ENCODE assay signal across 9 cellular contexts in genomic region chr14:105448706-105449111, GRCh38. TPM values are rescaled to one million over a fixed set of nuclear protein-coding genes. Genes with fewer than 3 reads are reported as not detected.
DNase-seq lines count a peak whose midpoint lies in the region; ATAC-seq, FAIRE-seq and TF ChIP-seq lines count a peak whose summit lies in the region.
"Had no signal": no experiment of that assay in that cellular context is flagged by ENCODE, and none has a peak within 500 bp of the region (broad histone marks: within the 10 kb centered on the region; RNA-seq: fewer than 3 reads in every experiment).

No MANE protein-coding gene starts in this region.

- CTCF ChIA-PET in A549 (lab: Yijun Ruan, JAX), result interaction anchor here (0.6 to 2.7 kb wide), 24 partner anchors 8 to 84 kb away, joined by 3 to 29 read pairs (median 3); partner anchors contain the start of gene CRIP1

- DNase-seq in A549 (ENCODE audit: low read depth in 1 of 2, low spot score in 1 of 2) (peak; percentile 67 to 87), OCI-M1 (lab: John Stamatoyannopoulos, UW) (peak; percentile 54), fibroblast of villous mesenchyme (ENCODE audit: low read depth) (peak; percentile 50), occipital lobe (lab: John Stamatoyannopoulos, UW) (peak; percentile 29), substantia nigra (lab: John Stamatoyannopoulos, UW) (peak in 46 of 49 donors; percentile 11 to 82 (median 58))

- no peak overlapping the region for H3K27ac Mint-ChIP-seq in activated T-helper 17 cell treated with anti-CD3 and anti-CD28 coated beads, Interleukin-2, amount 50 U/mL, for 72 hours
- H3K27ac Mint-ChIP-seq: stimulated activated naive CD8-positive, alpha-beta T cell treated with anti-CD3 and anti-CD28 coated beads, Interleukin-15, Interleukin-2, amounts not matched to agents 100 ng/mL and 50 ng/mL, for 24 hours had no signal

- H3K4me1 ChIP-seq in A549, result 0 out of 3 replicates have a peak, but pooled peaks cover 6% of the 10 kb centered on the region

- POLR2A ChIA-PET in A549 (lab: Yijun Ruan, JAX), result interaction anchor here (1.9 kb wide), 1 partner anchor 32 kb away, joined by 5 read pairs; no protein-coding TSS in a partner anchor

- H3K4me3 Mint-ChIP-seq in activated T-helper 17 cell treated with anti-CD3 and anti-CD28 coated beads, Interleukin-2, amount 50 U/mL, for 72 hours, result no peak overlapping the region
- H3K4me3 Mint-ChIP-seq: stimulated activated naive CD8-positive, alpha-beta T cell treated with anti-CD3 and anti-CD28 coated beads, Interleukin-15, Interleukin-2, amounts not matched to agents 100 ng/mL and 50 ng/mL, for 24 hours had no signal

- peak; percentile 52 to 54 for TF ChIP-seq RAD21 in A549 (conservative IDR thresholded peaks at IDR 0.05 in 1 of 2, IDR thresholded peaks at IDR 0.05 in 1 of 2)

- no peak for FAIRE-seq in A549 (lab: Jason Lieb, UNC)

- peaks cover 22% of the 10 kb centered on the region for H3K36me3 Mint-ChIP-seq in activated T-helper 17 cell treated with anti-CD3 and anti-CD28 coated beads, Interleukin-2, amount 50 U/mL, for 72 hours (ENCODE audit: low read depth)

- ATAC-seq in A549 (peak; percentile 83 to 93), GM18867 (IDR thresholded peaks at IDR 0.05; ENCODE audit: unreplicated experiment) (peak; percentile 43), HG02973 (IDR thresholded peaks at IDR 0.05; ENCODE audit: unreplicated experiment) (no peak)
- peak; percentile 89 for ATAC-seq in activated T-helper 17 cell treated with anti-CD3 and anti-CD28 coated beads, Interleukin-2, amount 50 U/mL, for 72 hours (replicated peaks)

- no peaks in the 10 kb centered on the region for H3K9me3 ChIP-seq in A549

- no peak overlapping the region for H3K4me2 ChIP-seq in A549

- no peaks in the 10 kb centered on the region for H3K27me3 Mint-ChIP-seq in activated T-helper 17 cell treated with anti-CD3 and anti-CD28 coated beads, Interleukin-2, amount 50 U/mL, for 72 hours
- H3K27me3 Mint-ChIP-seq: stimulated activated naive CD8-positive, alpha-beta T cell treated with anti-CD3 and anti-CD28 coated beads, Interleukin-15, Interleukin-2, amounts not matched to agents 100 ng/mL and 50 ng/mL, for 24 hours had no signal

- H3K4me3 ChIP-seq in A549, result no peak overlapping the region
- no peak overlapping the region for H3K4me3 ChIP-seq in fibroblast of villous mesenchyme (ENCODE audit: low read depth, low read length)

- WGBS in A549 (ENCODE audit: missing lambda C conversion rate), result 71% methylated on average over 7 of the region's 16 CpGs

- H3K4me1 Mint-ChIP-seq in activated T-helper 17 cell treated with anti-CD3 and anti-CD28 coated beads, Interleukin-2, amount 50 U/mL, for 72 hours, result no peaks in the 10 kb centered on the region

- H3K9me3 Mint-ChIP-seq in activated T-helper 17 cell treated with anti-CD3 and anti-CD28 coated beads, Interleukin-2, amount 50 U/mL, for 72 hours, result no peaks in the 10 kb centered on the region
- H3K9me3 Mint-ChIP-seq: stimulated activated naive CD8-positive, alpha-beta T cell treated with anti-CD3 and anti-CD28 coated beads, Interleukin-15, Interleukin-2, amounts not matched to agents 100 ng/mL and 50 ng/mL, for 24 hours had no signal

- TF ChIP-seq CTCF in A549 (IDR thresholded peaks at IDR 0.05), result peak; percentile 67
- TF ChIP-seq CTCF in fibroblast of villous mesenchyme (IDR thresholded peaks at IDR 0.05; ENCODE audit: insufficient read depth, low read depth, low read length), result peak; percentile 87

- no peak for TF ChIP-seq EP300 in A549 (IDR thresholded peaks at IDR 0.05)

- H3K27ac ChIP-seq in A549 (peak overlapping the region in 1 of 2 experiments; percentile 29; a peak in 3 of 6 replicates), substantia nigra (ENCODE audit: low read depth, low read length, poor library complexity, severe bottlenecking) (peak overlapping the region; percentile 45)

- no peak for TF ChIP-seq POLR2A in A549 (IDR thresholded peaks at IDR 0.05; ENCODE audit: low read length)

TF ChIP-seq in A549, 52 proteins besides CTCF, POLR2A, EP300 and RAD21:
- TF ChIP-seq SMC3 (IDR thresholded peaks at IDR 0.05) (peak; percentile 71), GATA3 (IDR thresholded peaks at IDR 0.05; ENCODE audit: borderline replicate concordance) (0 out of 2 replicates have a peak, but pooled peaks have one; percentile 10), HOXB5 (CRISPR knock-in tag; IDR thresholded peaks at IDR 0.05) (no peak)
TF ChIP-seq in A549: peak in this region for 2.

RNA-seq across cellular contexts. Expression of gene CRIP2, which starts 25.9 kb away (rescaled TPM):
- polyA plus RNA-seq in A549 (2011; rRNA removed) (36.2 and 41.0 TPM in 2 replicates), A549 (2017; fragmentation: RNase III; extraction: RNeasy Plus Mini Kit Qiagen cat#74134 plus additional on column Dnase treatment) (55.6 to 68.4 TPM (median 67.3 TPM) in 3 replicates)
- 192 and 210 TPM in 2 replicates for polyA plus RNA-seq in A549 (2012; cell fraction: cytosol; rRNA removed)
- 220 and 295 TPM in 2 replicates for polyA plus RNA-seq in A549 (2012; cell fraction: nucleus; rRNA removed)
- 8.9 and 14.4 TPM in 2 replicates for polyA minus RNA-seq in A549 (2011; rRNA and poly(A)+ RNA removed)
- total RNA-seq in activated T-helper 17 cell treated with anti-CD3 and anti-CD28 coated beads, Interleukin-2, amount 50 U/mL, for 72 hours, result 1 to 10 TPM in 1 of 2 donors, under 1 TPM in 1; 0.97 to 2.2 TPM
- total RNA-seq in fibroblast of villous mesenchyme (8.6 and 18.0 TPM in 2 replicates), occipital lobe (70.2 TPM)

RNA-seq across cellular contexts. Expression of gene MTA1, which starts 29.1 kb away (rescaled TPM):
- polyA plus RNA-seq in A549 (2011; rRNA removed), result 46.8 and 52.7 TPM in 2 replicates
- 105 and 111 TPM in 2 replicates for polyA plus RNA-seq in A549 (2012; cell fraction: cytosol; rRNA removed)
- polyA plus RNA-seq in A549 (2012; cell fraction: nucleus; rRNA removed), result 523 and 668 TPM in 2 replicates
- polyA plus RNA-seq in A549 (2017; fragmentation: RNase III; extraction: RNeasy Plus Mini Kit Qiagen cat#74134 plus additional on column Dnase treatment), result 80.7 to 89.8 TPM (median 86.7 TPM) in 3 replicates
- polyA minus RNA-seq in A549 (2011; rRNA and poly(A)+ RNA removed), result 42.6 and 67.3 TPM in 2 replicates
- total RNA-seq in activated T-helper 17 cell treated with anti-CD3 and anti-CD28 coated beads, Interleukin-2, amount 50 U/mL, for 72 hours, result 100 to 1,000 TPM in 1 of 2 donors, 10 to 100 TPM in 1; 99.4 to 144 TPM
- 38.0 and 52.7 TPM in 2 replicates for total RNA-seq in fibroblast of villous mesenchyme
- 37.0 TPM for total RNA-seq in occipital lobe

RNA-seq across cellular contexts. Expression of gene CRIP1, which starts 38.0 kb away (rescaled TPM):
- polyA plus RNA-seq in A549 (2011; rRNA removed) (196 and 280 TPM in 2 replicates), A549 (2017; fragmentation: RNase III; extraction: RNeasy Plus Mini Kit Qiagen cat#74134 plus additional on column Dnase treatment) (837 to 1,023 TPM (median 999 TPM) in 3 replicates)
- 1,772 and 1,826 TPM in 2 replicates for polyA plus RNA-seq in A549 (2012; cell fraction: cytosol; rRNA removed)
- 674 and 890 TPM in 2 replicates for polyA plus RNA-seq in A549 (2012; cell fraction: nucleus; rRNA removed)
- 60.5 and 132 TPM in 2 replicates for polyA minus RNA-seq in A549 (2011; rRNA and poly(A)+ RNA removed)
- total RNA-seq in activated T-helper 17 cell treated with anti-CD3 and anti-CD28 coated beads, Interleukin-2, amount 50 U/mL, for 72 hours, result 100 to 1,000 TPM; 271 to 358 TPM
- total RNA-seq in fibroblast of villous mesenchyme (1.3 and 2.6 TPM in 2 replicates), occipital lobe (0.94 TPM)

RNA-seq across cellular contexts. Expression of gene TEDC1, which starts 42.3 kb away (rescaled TPM):
- polyA plus RNA-seq in A549 (2011; rRNA removed) (12.7 and 13.4 TPM in 2 replicates), A549 (2017; fragmentation: RNase III; extraction: RNeasy Plus Mini Kit Qiagen cat#74134 plus additional on column Dnase treatment) (35.1 to 39.6 TPM (median 37.5 TPM) in 3 replicates)
- polyA plus RNA-seq in A549 (2012; cell fraction: cytosol; rRNA removed), result 58.9 and 70.0 TPM in 2 replicates
- 139 and 189 TPM in 2 replicates for polyA plus RNA-seq in A549 (2012; cell fraction: nucleus; rRNA removed)
- polyA minus RNA-seq in A549 (2011; rRNA and poly(A)+ RNA removed), result 5.5 and 9.7 TPM in 2 replicates
- total RNA-seq in activated T-helper 17 cell treated with anti-CD3 and anti-CD28 coated beads, Interleukin-2, amount 50 U/mL, for 72 hours, result 10 to 100 TPM; 23.3 to 39.1 TPM
- total RNA-seq in fibroblast of villous mesenchyme (7.3 and 8.4 TPM in 2 replicates), occipital lobe (5.6 TPM)

RNA-seq across cellular contexts. Expression of gene TEX22, which starts 50.4 kb away (rescaled TPM):
- polyA plus RNA-seq in A549 (2011; rRNA removed) (0.06 and 0.19 TPM in 2 replicates), A549 (2017; fragmentation: RNase III; extraction: RNeasy Plus Mini Kit Qiagen cat#74134 plus additional on column Dnase treatment) (0.23 to 0.51 TPM (median 0.26 TPM) in 3 replicates)
- polyA plus RNA-seq in A549 (2012; cell fraction: cytosol; rRNA removed), result 0.08 and 0.12 TPM in 2 replicates
- polyA plus RNA-seq in A549 (2012; cell fraction: nucleus; rRNA removed), result 0.65 and 0.84 TPM in 2 replicates
- polyA minus RNA-seq in A549 (2011; rRNA and poly(A)+ RNA removed), result 0.44 and 0.50 TPM in 2 replicates
- 1 to 10 TPM in 1 of 2 donors, under 1 TPM in 1; 0.95 to 3.7 TPM for total RNA-seq in activated T-helper 17 cell treated with anti-CD3 and anti-CD28 coated beads, Interleukin-2, amount 50 U/mL, for 72 hours
- total RNA-seq in fibroblast of villous mesenchyme (under 0.01 and 0.32 TPM in 2 replicates), occipital lobe (0.31 TPM)

Comparison
In these comparisons a context has a peak if more than half of its experiments do, and no peak if none do; other contexts are left out.
1. RNA of gene CRIP1, which starts 38.0 kb away (total RNA-seq): 271 to 358 TPM in activated T-helper 17 cell treated with anti-CD3 and anti-CD28 coated beads, Interleukin-2, amount 50 U/mL, for 72 hours; 1.3 to 2.6 TPM in fibroblast of villous mesenchyme and 0.94 TPM in occipital lobe (single experiment); every median in the first group is over 10 times any median in the second.
2. Peak in every context shown above with its lines, with median percentiles within 50 percentile points of each other: DNase-seq.